8 cellular contexts compared by ENCODE assay signal in the genomic region with DNA sequence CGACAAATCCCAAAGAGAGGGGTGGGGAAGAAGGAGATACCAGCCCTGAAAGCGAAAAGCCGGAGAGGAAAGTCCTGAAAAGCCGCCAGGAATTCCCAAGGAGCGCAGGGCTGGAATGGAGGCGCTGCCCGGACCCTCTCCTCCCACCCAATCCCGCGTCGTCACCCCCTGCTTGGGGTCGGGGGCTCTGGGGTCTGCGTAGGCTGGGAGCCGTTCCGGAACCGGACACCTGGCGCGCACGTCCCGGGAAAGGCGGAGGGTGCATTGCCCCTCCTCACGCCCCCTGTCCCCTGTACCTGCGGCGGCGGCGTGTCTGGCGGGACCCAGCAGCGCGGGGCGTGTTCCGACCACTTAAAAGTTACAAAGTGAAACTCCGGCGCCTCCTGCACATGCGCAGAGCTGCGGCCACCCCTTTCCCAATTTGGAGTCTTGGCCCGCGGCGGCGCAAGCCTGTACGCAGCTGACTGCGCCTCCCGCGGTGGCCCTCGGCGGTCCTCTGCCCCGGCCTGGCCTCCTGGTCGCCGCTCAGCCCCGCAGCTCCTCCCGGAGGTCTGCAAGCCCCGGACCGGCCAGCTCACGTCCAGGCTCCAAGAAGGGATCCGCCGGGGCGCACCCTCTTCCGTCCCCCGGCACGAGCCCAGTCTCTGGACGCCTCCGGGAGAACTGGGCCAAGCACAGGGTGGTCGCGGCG. TPM values are rescaled to one million over a fixed set of nuclear protein-coding genes. Genes with fewer than 3 reads are reported as not detected.
DNase-seq lines count a peak whose midpoint lies in the region; ATAC-seq and TF ChIP-seq lines count a peak whose summit lies in the region.

A gene (minus strand): TSS at position 373 of the 691 bp plus-strand sequence. CDS start 4,800 bp downstream, outside the sequence.

- ATAC-seq in GM19397 (IDR thresholded peaks at IDR 0.05; ENCODE audit: unreplicated experiment) (peak; percentile 71), HG03571 (IDR thresholded peaks at IDR 0.05; ENCODE audit: unreplicated experiment) (peak; percentile 59)

- H4K20me1 ChIP-seq in SK-N-SH (ENCODE audit: insufficient read depth) = no peaks in the 10 kb centered on the region

- H3K27me3 ChIP-seq in SK-N-SH (ENCODE audit: insufficient read depth) = no peaks in the 10 kb centered on the region
- no peaks in the 10 kb centered on the region for H3K27me3 ChIP-seq in ovary
- H3K27me3 ChIP-seq in thyroid gland = no peaks in the 10 kb centered on the region

- H3K79me2 ChIP-seq in SK-N-SH (ENCODE audit: insufficient read depth) = peaks cover 7% of the 10 kb centered on the region; the same call in 1 of the 2 replicates

- intact Hi-C loops in ovary (cut with DNase I) = loop anchor here in 1 of 4 donors (10.0 kb wide), 1 partner anchor 107 kb away; a partner anchor contains a TSS
- intact Hi-C loops in thyroid gland (cut with DNase I) = loop anchor here (10.0 kb wide), 1 partner anchor 67 kb away; a partner anchor contains a TSS

- H3K9me3 ChIP-seq in SK-N-SH (no peaks in the 10 kb centered on the region), ovary (no peaks in the 10 kb centered on the region), thyroid gland (no peaks in the 10 kb centered on the region)

- peak; percentile 41 for TF ChIP-seq POLR2A in ovary (IDR thresholded peaks at IDR 0.05)
- TF ChIP-seq POLR2A in thyroid gland (IDR thresholded peaks at IDR 0.05) = peak; percentile 4 to 92

- H3K4me1 Mint-ChIP-seq in activated naive CD4-positive, alpha-beta T cell treated with anti-CD3 and anti-CD28 coated beads, Interleukin-2, amount 50 U/mL, for 24 hours = peaks cover 55% of the 10 kb centered on the region

- H3K4me1 ChIP-seq in SK-N-SH (ENCODE audit: control insufficient read depth in 1 of 2, insufficient read depth in 2 of 2, low read depth in 1 of 2, low read length in 1 of 2) = peaks cover 0 to 33% of the 10 kb centered on the region in 2 experiments; a peak in 1 of 4 replicates
- H3K4me1 ChIP-seq in ovary (ENCODE audit: insufficient read depth) = peaks cover 15% of the 10 kb centered on the region
- peaks cover 16 to 42% of the 10 kb centered on the region in 2 donors for H3K4me1 ChIP-seq in thyroid gland

- no peaks in the 10 kb centered on the region for H3K9me2 ChIP-seq in SK-N-SH

- CTCF ChIA-PET in SK-N-SH (lab: Yijun Ruan, JAX) = interaction anchor here (0.7 to 3.9 kb wide), 12 partner anchors 10 to 407 kb away, joined by 3 to 21 read pairs (median 4); a partner anchor contains a TSS

- no peak for TF ChIP-seq EP300 in SK-N-SH (IDR thresholded peaks at IDR 0.05; ENCODE audit: borderline replicate concordance in 1 of 2, low read depth in 1 of 2, low read length in 1 of 2)
- TF ChIP-seq EP300 in ovary (IDR thresholded peaks at IDR 0.05) = no peak

- TF ChIP-seq CTCF in SK-N-SH (IDR thresholded peaks at IDR 0.05) (peak; percentile 37), ovary (IDR thresholded peaks at IDR 0.05) (peak; percentile 20 to 58 (median 58)), thyroid gland (IDR thresholded peaks at IDR 0.05) (peak in 5 of 6 experiments; percentile 19 to 60 (median 27))

- H3K9ac ChIP-seq in SK-N-SH = peak within 1 kb of the TSS; percentile 85

- H3K4me3 Mint-ChIP-seq in activated naive CD4-positive, alpha-beta T cell treated with anti-CD3 and anti-CD28 coated beads, Interleukin-2, amount 50 U/mL, for 24 hours = peak within 1 kb of the TSS; percentile 87

- DNase-seq in Caki2 (ENCODE audit: low read depth) (peak; percentile 77), SK-N-SH (peak; percentile 93), glomerular visceral epithelial cell (ENCODE audit: extremely low spot score) (peak; percentile 88), ovary (peak; percentile 93 to 96 (median 94)), thyroid gland (peak; percentile 95)

- WGBS in SK-N-SH (ENCODE audit: low lambda C conversion rate) = 36% methylated on average over 8 of the region's 63 CpGs
- 0 to 1% (median 0%) methylated on average over 49 to 63 of the region's 63 CpGs for WGBS in ovary, 3 donors
- WGBS in thyroid gland, 2 donors = 0% methylated on average over 9 to 11 of the region's 63 CpGs

- no peaks in the 10 kb centered on the region for H3K36me3 ChIP-seq in SK-N-SH (replicated peaks in 1 of 2; ENCODE audit: control insufficient read depth in 1 of 2, insufficient read depth in 2 of 2, low read length in 1 of 2)
- H3K36me3 ChIP-seq in ovary = no peaks in the 10 kb centered on the region
- no peaks in the 10 kb centered on the region for H3K36me3 ChIP-seq in thyroid gland

- in situ Hi-C loops in Caki2 (cut with HindIII; ENCODE audit: low pct_unique_long_range_greater_than_20kb, low sequenced_read_pairs) = no loop called here

- H3K36me3 Mint-ChIP-seq in activated naive CD4-positive, alpha-beta T cell treated with anti-CD3 and anti-CD28 coated beads, Interleukin-2, amount 50 U/mL, for 24 hours = no peaks in the 10 kb centered on the region

- peak within 1 kb of the TSS; percentile 94 for H3K4me2 ChIP-seq in SK-N-SH

- H3K27me3 Mint-ChIP-seq in activated naive CD4-positive, alpha-beta T cell treated with anti-CD3 and anti-CD28 coated beads, Interleukin-2, amount 50 U/mL, for 24 hours = no peaks in the 10 kb centered on the region

- H2AFZ ChIP-seq in SK-N-SH (ENCODE audit: low read depth) = peak within 1 kb of the TSS; percentile 98

- no peak for TF ChIP-seq RAD21 in SK-N-SH (IDR thresholded peaks at IDR 0.05; ENCODE audit: low read length)

- no peaks in the 10 kb centered on the region for H3K9me3 Mint-ChIP-seq in activated naive CD4-positive, alpha-beta T cell treated with anti-CD3 and anti-CD28 coated beads, Interleukin-2, amount 50 U/mL, for 24 hours

- H3K27ac ChIP-seq in SK-N-SH (ENCODE audit: low read depth in 2 of 2, low read length in 1 of 2) = peak within 1 kb of the TSS; percentile 46 to 56
- H3K27ac ChIP-seq in ovary = peak within 1 kb of the TSS; percentile 71 to 85
- H3K27ac ChIP-seq in thyroid gland = peak within 1 kb of the TSS; percentile 75 to 92 (median 83)

- H3F3A ChIP-seq in SK-N-SH (replicated peaks; ENCODE audit: insufficient read depth) = peaks cover 4% of the 10 kb centered on the region

- H3K4me3 ChIP-seq in SK-N-SH (ENCODE audit: low read depth in 2 of 2, low read length in 1 of 2) = peak within 1 kb of the TSS; percentile 78 to 89
- peak within 1 kb of the TSS; percentile 95 for H3K4me3 ChIP-seq in ovary
- peak within 1 kb of the TSS; percentile 66 to 96 (median 70) for H3K4me3 ChIP-seq in thyroid gland (replicated peaks in 1 of 3)

- peak within 1 kb of the TSS; percentile 89 for H3K27ac Mint-ChIP-seq in activated naive CD4-positive, alpha-beta T cell treated with anti-CD3 and anti-CD28 coated beads, Interleukin-2, amount 50 U/mL, for 24 hours

- POLR2A ChIA-PET in SK-N-SH (lab: Yijun Ruan, JAX) = interaction anchor here (0.8 to 2.7 kb wide), 3 partner anchors 21 to 105 kb away, joined by 4 to 7 read pairs (median 4); a partner anchor contains a TSS

TF ChIP-seq in SK-N-SH, 30 proteins besides CTCF, POLR2A, EP300 and RAD21:
- TF ChIP-seq, protein P1, sequence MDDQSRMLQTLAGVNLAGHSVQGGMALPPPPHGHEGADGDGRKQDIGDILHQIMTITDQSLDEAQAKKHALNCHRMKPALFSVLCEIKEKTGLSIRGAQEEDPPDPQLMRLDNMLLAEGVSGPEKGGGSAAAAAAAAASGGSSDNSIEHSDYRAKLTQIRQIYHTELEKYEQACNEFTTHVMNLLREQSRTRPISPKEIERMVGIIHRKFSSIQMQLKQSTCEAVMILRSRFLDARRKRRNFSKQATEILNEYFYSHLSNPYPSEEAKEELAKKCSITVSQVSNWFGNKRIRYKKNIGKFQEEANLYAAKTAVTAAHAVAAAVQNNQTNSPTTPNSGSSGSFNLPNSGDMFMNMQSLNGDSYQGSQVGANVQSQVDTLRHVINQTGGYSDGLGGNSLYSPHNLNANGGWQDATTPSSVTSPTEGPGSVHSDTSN (IDR thresholded peaks at IDR 0.05) = no peak
- TF ChIP-seq CHD2 (IDR thresholded peaks at IDR 0.05; ENCODE audit: low read length, partially characterized antibody) (no peak), POLR2AphosphoS5 (IDR thresholded peaks at IDR 0.05; ENCODE audit: low read depth, low read length) (peak; percentile 71), TAF1 (IDR thresholded peaks at IDR 0.05; ENCODE audit: borderline replicate concordance, low read depth, low read length) (peak; percentile 56), FOXM1 (IDR thresholded peaks at IDR 0.05; ENCODE audit: low read depth) (no peak), YY1 (IDR thresholded peaks at IDR 0.05; ENCODE audit: low read depth) (0 out of 2 replicates have a peak, but pooled peaks have one; percentile 9), NRF1 (IDR thresholded peaks at IDR 0.05; ENCODE audit: low read depth, low read length) (peak; percentile 91)
- TF ChIP-seq, protein P2, sequence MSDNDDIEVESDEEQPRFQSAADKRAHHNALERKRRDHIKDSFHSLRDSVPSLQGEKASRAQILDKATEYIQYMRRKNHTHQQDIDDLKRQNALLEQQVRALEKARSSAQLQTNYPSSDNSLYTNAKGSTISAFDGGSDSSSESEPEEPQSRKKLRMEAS (IDR thresholded peaks at IDR 0.05; ENCODE audit: low read depth) = peak; percentile 63
- TF ChIP-seq, protein P3, sequence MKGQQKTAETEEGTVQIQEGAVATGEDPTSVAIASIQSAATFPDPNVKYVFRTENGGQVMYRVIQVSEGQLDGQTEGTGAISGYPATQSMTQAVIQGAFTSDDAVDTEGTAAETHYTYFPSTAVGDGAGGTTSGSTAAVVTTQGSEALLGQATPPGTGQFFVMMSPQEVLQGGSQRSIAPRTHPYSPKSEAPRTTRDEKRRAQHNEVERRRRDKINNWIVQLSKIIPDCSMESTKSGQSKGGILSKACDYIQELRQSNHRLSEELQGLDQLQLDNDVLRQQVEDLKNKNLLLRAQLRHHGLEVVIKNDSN (IDR thresholded peaks at IDR 0.05; ENCODE audit: borderline replicate concordance, low read depth) = no peak

RNA-seq across cellular contexts. Expression of the gene that starts here (rescaled TPM):
- 6.4 and 12.8 TPM in 2 replicates for total RNA-seq in Caki2 (2014; rRNA removed; shearing (Covaris generic); ENCODE audit: low replicate concordance)
- polyA plus RNA-seq in SK-N-SH (2012; rRNA removed) (13.5 and 18.5 TPM in 2 replicates), ovary (10 to 100 TPM; 29.6 to 36.2 TPM)
- 3.2 and 5.1 TPM in 2 replicates for polyA plus RNA-seq in SK-N-SH (2012; cell fraction: cytosol; rRNA removed)
- 83.1 and 85.6 TPM in 2 replicates for polyA plus RNA-seq in SK-N-SH (2012; cell fraction: nucleus; rRNA removed)
- total RNA-seq in ovary (10 to 100 TPM; 42.4 to 82.8 (median 65.5) TPM), thyroid gland (10 to 100 TPM; 30.1 to 57.7 (median 41.6) TPM)

Comparison
In these comparisons a context has a peak if more than half of its experiments do, and no peak if none do; other contexts are left out.
1. Peak in every context shown above with its lines: DNase-seq, ATAC-seq, H3K4me3 ChIP-seq and H3K27ac ChIP-seq.